ENCODE assay signal across 6 cellular contexts in the genomic region with DNA sequence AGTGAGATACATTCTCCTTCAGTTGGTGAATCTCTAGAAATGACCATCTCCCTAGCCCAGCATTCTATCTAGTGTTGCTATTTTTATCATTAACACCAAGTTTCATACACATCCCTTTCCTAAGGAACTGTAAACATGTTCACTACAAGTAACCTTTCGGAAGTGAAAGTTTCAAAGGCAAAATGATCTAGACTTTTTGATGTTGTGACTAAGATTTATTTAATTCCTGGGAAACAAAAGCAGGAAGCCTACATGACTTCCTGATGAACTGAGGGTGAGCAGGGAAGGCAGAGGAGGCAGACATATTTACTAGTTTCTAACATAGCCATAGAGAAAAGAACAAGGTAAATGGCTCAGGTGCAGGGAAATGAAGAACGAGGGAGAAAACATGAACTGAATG. TPM values are rescaled to one million over a fixed set of nuclear protein-coding genes. Genes with fewer than 3 reads are reported as not detected.
"Had no signal": no experiment of that assay in that cellular context is flagged by ENCODE, and none has a peak within 500 bp of the region (broad histone marks: within the 10 kb centered on the region; RNA-seq: fewer than 3 reads in every experiment).

No MANE protein-coding gene starts in this region.

RNA-seq across cellular contexts. Expression of gene RLN1, which starts 54.3 kb away (rescaled TPM):
- total RNA-seq: HFFc6, HT1080, IMR-90, K562 had no signal
- polyA plus RNA-seq: IMR-90, K562 had no signal

RNA-seq across cellular contexts. Expression of gene CD274, which starts 56.4 kb away (rescaled TPM):
- total RNA-seq: GM23338, H7 had no signal
- polyA plus RNA-seq: GM23338 had no signal
